1 cellular context compared by ENCODE assay signal in the genomic region with DNA sequence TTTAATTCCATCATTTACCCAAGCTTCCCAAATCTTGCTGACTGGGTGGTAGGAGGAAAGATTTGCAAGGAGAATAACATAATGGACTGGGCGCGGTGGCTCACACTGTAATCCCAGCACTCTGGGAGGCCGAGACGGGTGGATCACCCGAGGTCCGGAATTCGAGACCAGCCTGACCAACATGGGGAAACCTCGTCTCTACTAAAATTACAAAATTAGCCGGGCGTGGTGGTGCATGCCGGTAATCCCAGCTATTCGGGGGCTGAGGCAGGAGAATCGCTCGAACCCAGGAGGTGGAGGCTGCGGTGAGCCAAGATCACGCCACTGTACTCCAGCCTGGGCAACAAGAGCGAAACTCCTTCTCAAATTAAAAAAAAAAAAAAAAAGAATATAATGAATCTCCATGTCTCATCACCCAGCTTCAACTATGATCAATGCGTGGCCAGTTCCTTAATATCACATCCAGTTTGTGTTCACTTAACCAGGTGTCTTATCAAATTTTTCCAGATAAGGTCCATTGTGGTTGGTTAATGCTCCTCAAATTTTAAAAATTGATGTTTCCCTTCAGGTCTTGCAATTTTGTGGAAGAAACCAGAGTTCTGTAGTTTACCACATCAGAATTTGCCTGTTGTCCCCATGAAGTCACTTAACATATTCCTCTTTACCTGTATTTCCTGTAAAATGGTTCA.
TF ChIP-seq lines count a peak whose summit lies in the region.

No MANE protein-coding gene starts in this region.

TF ChIP-seq in endothelial cell of umbilical vein, 7 proteins besides CTCF, POLR2A, EP300 and RAD21:
- TF ChIP-seq FOS (IDR thresholded peaks at IDR 0.05; ENCODE audit: borderline replicate concordance, insufficient read depth, low read length) (no peak), MYC (IDR thresholded peaks at IDR 0.05; ENCODE audit: low read depth, low read length) (no peak), EZH2 (IDR thresholded peaks at IDR 0.05; ENCODE audit: borderline replicate concordance, low read depth, low read length, severe bottlenecking) (no peak), GATA2 (IDR thresholded peaks at IDR 0.05; ENCODE audit: insufficient read depth, insufficient read length, low read depth, low read length) (no peak), POLR2AphosphoS5 (IDR thresholded peaks at IDR 0.05; ENCODE audit: insufficient read depth, low read depth, low read length) (no peak), JUN (IDR thresholded peaks at IDR 0.05; ENCODE audit: borderline replicate concordance, insufficient read depth, insufficient read length, low read depth) (no peak)
- TF ChIP-seq, protein P1, sequence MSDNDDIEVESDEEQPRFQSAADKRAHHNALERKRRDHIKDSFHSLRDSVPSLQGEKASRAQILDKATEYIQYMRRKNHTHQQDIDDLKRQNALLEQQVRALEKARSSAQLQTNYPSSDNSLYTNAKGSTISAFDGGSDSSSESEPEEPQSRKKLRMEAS (IDR thresholded peaks at IDR 0.05; ENCODE audit: insufficient read depth, insufficient read length), result no peak
TF ChIP-seq in endothelial cell of umbilical vein: peak in this region for 0.
